In the genomic region with DNA sequence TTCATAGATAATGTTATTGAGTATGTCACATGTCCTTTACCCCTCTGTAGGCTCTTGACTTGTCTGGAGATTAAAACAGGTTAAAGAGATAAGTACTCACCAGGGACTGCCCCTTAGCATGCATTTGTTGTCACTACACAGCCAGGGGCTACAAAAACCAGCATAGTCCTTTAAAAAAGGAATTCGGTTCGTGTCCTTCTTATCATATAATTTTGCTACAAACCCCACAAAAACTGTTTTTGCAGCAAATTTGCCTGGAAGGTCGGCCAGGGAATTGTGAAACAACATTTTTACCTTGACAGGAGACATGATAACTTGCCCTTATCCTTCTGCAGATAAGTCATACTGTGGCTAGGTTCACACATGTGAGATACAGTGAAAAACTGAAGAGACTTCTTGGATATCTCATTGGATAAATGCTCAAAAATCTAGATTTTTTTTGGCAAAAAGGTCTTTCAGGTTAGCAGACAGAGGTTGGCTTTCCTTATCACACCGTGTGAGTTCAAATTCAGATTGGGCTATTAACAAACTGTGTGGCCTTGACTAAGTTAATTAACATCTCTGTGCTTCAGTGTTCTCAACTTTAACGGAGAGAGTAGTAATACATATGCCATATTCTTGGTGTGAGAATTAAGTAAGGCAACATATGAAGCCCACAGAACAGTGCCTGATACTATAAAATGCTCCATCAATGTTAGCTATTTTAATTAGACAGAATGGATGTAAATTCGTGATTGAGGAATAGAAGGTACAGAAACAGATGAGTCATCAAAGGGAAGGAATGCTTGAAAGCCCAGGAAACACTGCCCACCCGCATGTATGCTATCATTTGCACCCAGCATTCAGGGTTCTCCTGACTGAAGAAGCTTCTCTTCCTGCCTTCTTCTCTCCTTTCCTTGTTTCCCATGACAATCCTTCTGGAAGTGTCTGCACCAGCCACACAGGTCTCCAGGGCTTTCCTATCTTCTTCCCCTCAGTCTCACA, we compare ENCODE assay signal across 8 cellular contexts. TPM values are rescaled to one million over a fixed set of nuclear protein-coding genes. Genes with fewer than 3 reads are reported as not detected.
DNase-seq lines count a peak whose midpoint lies in the region; ATAC-seq and TF ChIP-seq lines count a peak whose summit lies in the region.

No MANE protein-coding gene starts in this region.

- H3K4me1 Mint-ChIP-seq in activated CD4-positive, alpha-beta T cell treated with anti-CD3 and anti-CD28 coated beads, Interleukin-2, amount 10 ng/mL, durations not matched to agents 7 days and 5 days, result peaks cover 65% of the 10 kb centered on the region
- peaks cover 46% of the 10 kb centered on the region for H3K4me1 Mint-ChIP-seq in activated T-helper 2 cell treated with anti-CD3 and anti-CD28 coated beads, Interferon-gamma antibody, Interleukin-2, Interleukin-4, amounts not matched to agents 10 μg/mL and 5 μg/mL and 100 μg/mL, durations not matched to agents 14 hours and 24 hours and 36 hours (ENCODE audit: low read depth)
- peaks cover 42% of the 10 kb centered on the region for H3K4me1 Mint-ChIP-seq in stimulated activated effector memory CD8-positive, alpha-beta T cell treated with anti-CD3 and anti-CD28 coated beads, Interleukin-12 subunit alpha, Interleukin-12 subunit beta, amount 100 ng/mL, for 72 hours

- H3K36me3 ChIP-seq in gastrocnemius medialis, result no peaks in the 10 kb centered on the region

- CTCF ChIA-PET in activated CD4-positive, alpha-beta T cell treated with anti-CD3 and anti-CD28 coated beads, Interleukin-2, amount 10 ng/mL, durations not matched to agents 7 days and 5 days (lab: Charles Lee), result interaction anchor here (1.2 to 1.9 kb wide), 4 partner anchors 13 to 67 kb away, joined by 3 to 5 read pairs (median 4); no protein-coding TSS in a partner anchor
- CTCF ChIA-PET in HEK293T (lab: Yijun Ruan, JAX), result interaction anchor here (0.6 to 1.4 kb wide), 3 partner anchors 68 to 174 kb away, joined by 3 read pairs; no protein-coding TSS in a partner anchor

- no peak for DNase-seq in activated CD4-positive, alpha-beta T cell treated with anti-CD3 and anti-CD28 coated beads, Interleukin-2, amount 10 ng/mL, durations not matched to agents 7 days and 5 days
- DNase-seq in activated CD4-positive, alpha-beta T cell treated with anti-CD3 and anti-CD28 coated beads for 4 hours, result no peak
- no peak for DNase-seq in activated T-helper 2 cell treated with anti-CD3 and anti-CD28 coated beads, Interferon-gamma antibody, Interleukin-2, Interleukin-4, amounts not matched to agents 10 μg/mL and 5 μg/mL and 100 μg/mL, durations not matched to agents 14 hours and 24 hours and 36 hours (ENCODE audit: low spot score)
- no peak for DNase-seq in stimulated activated effector memory CD8-positive, alpha-beta T cell treated with anti-CD3 and anti-CD28 coated beads, Interleukin-12 subunit alpha, Interleukin-12 subunit beta, amount 100 ng/mL, for 72 hours (ENCODE audit: low spot score in 2 of 2)
- DNase-seq in gastrocnemius medialis, result no peak
- DNase-seq in inferior parietal cortex (ENCODE audit: extremely low spot score), result no peak
- DNase-seq in HEK293T (ENCODE audit: extremely low spot score), result no peak

- no peak overlapping the region for H3K4me3 ChIP-seq in gastrocnemius medialis

- no peaks in the 10 kb centered on the region for H3K9me3 ChIP-seq in gastrocnemius medialis

- in situ Hi-C loops in gastrocnemius medialis (cut with MboI; ENCODE audit: low sequenced_read_pairs in 4 of 4), result no loop called here

- no peaks in the 10 kb centered on the region for H3K9me3 Mint-ChIP-seq in activated CD4-positive, alpha-beta T cell treated with anti-CD3 and anti-CD28 coated beads, Interleukin-2, amount 10 ng/mL, durations not matched to agents 7 days and 5 days
- no peaks in the 10 kb centered on the region for H3K9me3 Mint-ChIP-seq in activated T-helper 2 cell treated with anti-CD3 and anti-CD28 coated beads, Interferon-gamma antibody, Interleukin-2, Interleukin-4, amounts not matched to agents 10 μg/mL and 5 μg/mL and 100 μg/mL, durations not matched to agents 14 hours and 24 hours and 36 hours
- no peaks in the 10 kb centered on the region for H3K9me3 Mint-ChIP-seq in stimulated activated effector memory CD8-positive, alpha-beta T cell treated with anti-CD3 and anti-CD28 coated beads, Interleukin-12 subunit alpha, Interleukin-12 subunit beta, amount 100 ng/mL, for 72 hours

- POLR2A ChIA-PET in activated CD4-positive, alpha-beta T cell treated with anti-CD3 and anti-CD28 coated beads, Interleukin-2, amount 10 ng/mL, durations not matched to agents 7 days and 5 days (lab: Charles Lee), result no interaction called here
- POLR2A ChIA-PET in HEK293T (lab: Yijun Ruan, JAX), result no interaction called here

- no peak for TF ChIP-seq POLR2A in gastrocnemius medialis (IDR thresholded peaks at IDR 0.05)

- TF ChIP-seq CTCF in gastrocnemius medialis (IDR thresholded peaks at IDR 0.05 in 4 of 5, conservative IDR thresholded peaks at IDR 0.05 in 1 of 5), result no peak

- no peak overlapping the region for H3K27ac ChIP-seq in gastrocnemius medialis

- H3K27me3 ChIP-seq in gastrocnemius medialis, result no peaks in the 10 kb centered on the region

- H3K27ac Mint-ChIP-seq in activated CD4-positive, alpha-beta T cell treated with anti-CD3 and anti-CD28 coated beads, Interleukin-2, amount 10 ng/mL, durations not matched to agents 7 days and 5 days, result peak overlapping the region; percentile 89
- peak overlapping the region; percentile 87 for H3K27ac Mint-ChIP-seq in activated T-helper 2 cell treated with anti-CD3 and anti-CD28 coated beads, Interferon-gamma antibody, Interleukin-2, Interleukin-4, amounts not matched to agents 10 μg/mL and 5 μg/mL and 100 μg/mL, durations not matched to agents 14 hours and 24 hours and 36 hours
- H3K27ac Mint-ChIP-seq in stimulated activated effector memory CD8-positive, alpha-beta T cell treated with anti-CD3 and anti-CD28 coated beads, Interleukin-12 subunit alpha, Interleukin-12 subunit beta, amount 100 ng/mL, for 72 hours, result peak overlapping the region; percentile 72

- H3K36me3 Mint-ChIP-seq in activated CD4-positive, alpha-beta T cell treated with anti-CD3 and anti-CD28 coated beads, Interleukin-2, amount 10 ng/mL, durations not matched to agents 7 days and 5 days (ENCODE audit: low read depth), result peaks cover 9% of the 10 kb centered on the region
- no peaks in the 10 kb centered on the region for H3K36me3 Mint-ChIP-seq in activated T-helper 2 cell treated with anti-CD3 and anti-CD28 coated beads, Interferon-gamma antibody, Interleukin-2, Interleukin-4, amounts not matched to agents 10 μg/mL and 5 μg/mL and 100 μg/mL, durations not matched to agents 14 hours and 24 hours and 36 hours (ENCODE audit: low read depth)
- no peaks in the 10 kb centered on the region for H3K36me3 Mint-ChIP-seq in stimulated activated effector memory CD8-positive, alpha-beta T cell treated with anti-CD3 and anti-CD28 coated beads, Interleukin-12 subunit alpha, Interleukin-12 subunit beta, amount 100 ng/mL, for 72 hours

- peak; percentile 18 for ATAC-seq in HG03039 (IDR thresholded peaks at IDR 0.05; ENCODE audit: unreplicated experiment)
- ATAC-seq in stimulated activated effector memory CD8-positive, alpha-beta T cell treated with anti-CD3 and anti-CD28 coated beads, Interleukin-12 subunit alpha, Interleukin-12 subunit beta, amount 100 ng/mL, for 72 hours, result peak; percentile 48
- ATAC-seq in gastrocnemius medialis, result no peak

- H3K4me3 Mint-ChIP-seq in activated CD4-positive, alpha-beta T cell treated with anti-CD3 and anti-CD28 coated beads, Interleukin-2, amount 10 ng/mL, durations not matched to agents 7 days and 5 days, result no peak overlapping the region
- no peak overlapping the region for H3K4me3 Mint-ChIP-seq in activated T-helper 2 cell treated with anti-CD3 and anti-CD28 coated beads, Interferon-gamma antibody, Interleukin-2, Interleukin-4, amounts not matched to agents 10 μg/mL and 5 μg/mL and 100 μg/mL, durations not matched to agents 14 hours and 24 hours and 36 hours (ENCODE audit: low read depth)
- peak overlapping the region; percentile 54 for H3K4me3 Mint-ChIP-seq in stimulated activated effector memory CD8-positive, alpha-beta T cell treated with anti-CD3 and anti-CD28 coated beads, Interleukin-12 subunit alpha, Interleukin-12 subunit beta, amount 100 ng/mL, for 72 hours

- intact Hi-C loops in activated T-helper 2 cell treated with anti-CD3 and anti-CD28 coated beads, Interferon-gamma antibody, Interleukin-2, Interleukin-4, amounts not matched to agents 10 μg/mL and 5 μg/mL and 100 μg/mL, durations not matched to agents 14 hours and 24 hours and 36 hours (cut with micrococcal nuclease), result loop anchor here (5.0 kb wide), 1 partner anchor 37 kb away; the partner anchor contains the start of gene TMSB4X
- intact Hi-C loops in gastrocnemius medialis (cut with DNase I; ENCODE audit: low total_unique reads), result no loop called here

- no peaks in the 10 kb centered on the region for H3K4me1 ChIP-seq in gastrocnemius medialis

- H3K27me3 Mint-ChIP-seq in activated CD4-positive, alpha-beta T cell treated with anti-CD3 and anti-CD28 coated beads, Interleukin-2, amount 10 ng/mL, durations not matched to agents 7 days and 5 days, result no peaks in the 10 kb centered on the region
- H3K27me3 Mint-ChIP-seq in activated T-helper 2 cell treated with anti-CD3 and anti-CD28 coated beads, Interferon-gamma antibody, Interleukin-2, Interleukin-4, amounts not matched to agents 10 μg/mL and 5 μg/mL and 100 μg/mL, durations not matched to agents 14 hours and 24 hours and 36 hours (ENCODE audit: low read depth), result no peaks in the 10 kb centered on the region

TF ChIP-seq in HEK293T, 16 proteins besides CTCF, POLR2A, EP300 and RAD21:
- TF ChIP-seq ARNT (IDR thresholded peaks at IDR 0.05) (no peak), FOXK2 (IDR thresholded peaks at IDR 0.05) (no peak), ELF4 (IDR thresholded peaks at IDR 0.05) (no peak), SUZ12 (IDR thresholded peaks at IDR 0.05) (no peak)

RNA-seq across cellular contexts. Expression of gene FAM9C, which starts 30.0 kb away (rescaled TPM):
- not detected for total RNA-seq in activated CD4-positive, alpha-beta T cell treated with anti-CD3 and anti-CD28 coated beads, Interleukin-2, amount 10 ng/mL, durations not matched to agents 7 days and 5 days
- total RNA-seq in activated T-helper 2 cell treated with anti-CD3 and anti-CD28 coated beads, Interferon-gamma antibody, Interleukin-2, Interleukin-4, amounts not matched to agents 10 μg/mL and 5 μg/mL and 100 μg/mL, durations not matched to agents 14 hours and 24 hours and 36 hours, result not detected in 2 replicates
- total RNA-seq in gastrocnemius medialis, result not detected

RNA-seq across cellular contexts. Expression of gene TMSB4X, which starts 39.5 kb away (rescaled TPM):
- total RNA-seq in activated CD4-positive, alpha-beta T cell treated with anti-CD3 and anti-CD28 coated beads, Interleukin-2, amount 10 ng/mL, durations not matched to agents 7 days and 5 days, result 1,000 to 10,000 TPM; 9,113 to 9,418 TPM
- total RNA-seq in activated T-helper 2 cell treated with anti-CD3 and anti-CD28 coated beads, Interferon-gamma antibody, Interleukin-2, Interleukin-4, amounts not matched to agents 10 μg/mL and 5 μg/mL and 100 μg/mL, durations not matched to agents 14 hours and 24 hours and 36 hours, result 7,759 and 7,983 TPM in 2 replicates
- total RNA-seq in gastrocnemius medialis, result 100 to 1,000 TPM; 492 to 653 (median 526) TPM

Comparison
In these comparisons a context has a peak if more than half of its experiments do, and no peak if none do; other contexts are left out.
1. ATAC-seq: peak in HG03039 (single experiment) and stimulated activated effector memory CD8-positive, alpha-beta T cell treated with anti-CD3 and anti-CD28 coated beads, Interleukin-12 subunit alpha, Interleukin-12 subunit beta, amount 100 ng/mL, for 72 hours (single experiment); none in gastrocnemius medialis (0 of 2).
2. RNA of gene TMSB4X, which starts 39.5 kb away (total RNA-seq): 9,113 to 9,418 TPM in activated CD4-positive, alpha-beta T cell treated with anti-CD3 and anti-CD28 coated beads, Interleukin-2, amount 10 ng/mL, durations not matched to agents 7 days and 5 days and 7,759 to 7,983 TPM in activated T-helper 2 cell treated with anti-CD3 and anti-CD28 coated beads, Interferon-gamma antibody, Interleukin-2, Interleukin-4, amounts not matched to agents 10 μg/mL and 5 μg/mL and 100 μg/mL, durations not matched to agents 14 hours and 24 hours and 36 hours; 492 to 653 TPM in gastrocnemius medialis; every median in the first group is over 10 times any median in the second.
3. Peak in every context shown above with its lines, with median percentiles within 50 percentile points of each other: H3K27ac Mint-ChIP-seq.